Comparison of ENCODE assay signal across 7 cellular contexts in genomic region chr3:181976526-181976925, GRCh38.
"Had no signal": no experiment of that assay in that cellular context is flagged by ENCODE, and none has a peak within 500 bp of the region (broad histone marks: within the 10 kb centered on the region; RNA-seq: fewer than 3 reads in every experiment).

No MANE protein-coding gene starts in this region.

- DNase-seq: GM23248, GOT3, H7, HFFc6 had no signal

- H3K4me3 Mint-ChIP-seq: HFFc6, IgD-negative memory B cell had no signal

- H3K36me3 ChIP-seq: HAP-1 had no signal

- H3K4me1 ChIP-seq: HAP-1 had no signal

- H3K27ac ChIP-seq: GM23248, HL-60 had no signal

- H3K9me3 ChIP-seq: HAP-1 had no signal

- H3K4me3 ChIP-seq: GM23248, HAP-1 had no signal

- H3K27ac Mint-ChIP-seq: HFFc6, IgD-negative memory B cell had no signal

- H3K4me1 Mint-ChIP-seq: IgD-negative memory B cell had no signal

- H2AFZ ChIP-seq: GM23248 had no signal

- H3K9ac ChIP-seq: GM23248 had no signal
